Comparison of ENCODE assay signal across 20 cellular contexts in the genomic region with DNA sequence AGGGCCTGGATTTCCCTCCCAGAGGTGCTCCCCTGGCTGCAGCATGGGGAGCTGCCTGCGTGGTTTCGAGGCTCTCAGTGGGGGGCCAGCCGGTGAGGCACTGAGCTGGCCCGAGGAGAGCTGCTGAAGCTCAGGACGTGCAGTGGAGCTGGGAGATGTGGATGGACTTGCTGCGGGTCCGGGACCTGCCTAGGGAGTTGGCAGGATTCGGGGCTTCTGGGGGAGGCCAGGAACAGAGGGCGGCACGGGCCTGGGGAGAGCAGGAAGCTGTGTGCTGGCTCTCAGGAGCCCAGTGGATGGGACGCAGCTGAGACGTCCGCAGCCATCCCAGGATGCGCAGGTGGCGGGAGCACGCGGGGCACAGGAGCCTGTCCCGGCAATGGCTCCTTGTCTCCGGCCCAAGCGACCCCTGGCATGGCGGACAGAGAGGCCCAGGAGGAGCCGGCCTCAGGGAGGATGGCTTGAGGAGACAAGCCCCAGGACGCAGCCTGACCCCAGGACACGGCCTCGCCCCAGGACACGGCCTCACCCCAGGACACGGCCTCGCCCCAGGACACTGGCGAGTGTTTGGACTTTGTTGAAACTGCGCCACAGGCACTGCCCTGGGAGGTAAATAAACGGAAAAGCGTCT.
DNase-seq lines count a peak whose midpoint lies in the region; ATAC-seq and TF ChIP-seq lines count a peak whose summit lies in the region.
"Had no signal": no experiment of that assay in that cellular context is flagged by ENCODE, and none has a peak within 500 bp of the region (broad histone marks: within the 10 kb centered on the region; RNA-seq: fewer than 3 reads in every experiment).

No MANE protein-coding gene starts in this region.

- intact Hi-C loops in sigmoid colon (cut with DNase I), result no loop called here

- H3K9me3 Mint-ChIP-seq in activated T-cell treated with anti-CD3 and anti-CD28 coated beads, Interleukin-2, amount 50 U/mL, for 4 hours, result no peaks in the 10 kb centered on the region
- H3K9me3 Mint-ChIP-seq in activated T-cell treated with anti-CD3 and anti-CD28 coated beads, Interleukin-2, amount 50 U/mL, for 72 hours, result no peaks in the 10 kb centered on the region
- H3K9me3 Mint-ChIP-seq in chondrocyte (ENCODE audit: low read depth), result no peaks in the 10 kb centered on the region
- H3K9me3 Mint-ChIP-seq: activated naive CD4-positive, alpha-beta T cell treated with anti-CD3 and anti-CD28 coated beads, Interleukin-2, amount 50 U/mL, for 24 hours; IgD-negative memory B cell; naive B cell; WTC11 had no signal

- H3K4me3 ChIP-seq in HEK293 (ENCODE audit: low read depth, low read length) (no peak overlapping the region), sigmoid colon (no peak overlapping the region)
- H3K4me3 ChIP-seq: heart right ventricle had no signal

- peak; percentile 2 for DNase-seq in activated T-cell treated with anti-CD3 and anti-CD28 coated beads, Interleukin-2, amount 50 U/mL, for 4 hours
- no peak for DNase-seq in activated T-cell treated with anti-CD3 and anti-CD28 coated beads, Interleukin-2, amount 50 U/mL, for 72 hours
- DNase-seq in chondrocyte (ENCODE audit: low spot score), result peak; percentile 90
- peak; percentile 58 for DNase-seq in sigmoid colon
- no peak for DNase-seq in NCI-H82 treated with DMSO at 0.1 percent for 48 hours (lab: John Stamatoyannopoulos, UW; ENCODE audit: unreplicated experiment)
- no peak for DNase-seq in GF-D8 (lab: John Stamatoyannopoulos, UW)
- DNase-seq: cerebellar nuclear complex, COR-L47, erythroblast, naive B cell, NCI-H1092 treated with DMSO at 0.1 percent for 48 hours, NCI-H226, retina had no signal

- TF ChIP-seq EP300 in sigmoid colon (IDR thresholded peaks at IDR 0.05), result no peak

- no peak overlapping the region for H3K27ac ChIP-seq in HEK293 (ENCODE audit: extremely low read depth, low read depth, low read length)
- no peak overlapping the region for H3K27ac ChIP-seq in sigmoid colon
- H3K27ac ChIP-seq: heart right ventricle had no signal

- POLR2A ChIA-PET in HEK293 (lab: Yijun Ruan, JAX), result no interaction called here

- H3K4me3 Mint-ChIP-seq in activated T-cell treated with anti-CD3 and anti-CD28 coated beads, Interleukin-2, amount 50 U/mL, for 4 hours, result no peak overlapping the region
- no peak overlapping the region for H3K4me3 Mint-ChIP-seq in activated T-cell treated with anti-CD3 and anti-CD28 coated beads, Interleukin-2, amount 50 U/mL, for 72 hours
- no peak overlapping the region for H3K4me3 Mint-ChIP-seq in chondrocyte (ENCODE audit: unreplicated experiment)
- H3K4me3 Mint-ChIP-seq: activated naive CD4-positive, alpha-beta T cell treated with anti-CD3 and anti-CD28 coated beads, Interleukin-2, amount 50 U/mL, for 24 hours; WTC11 had no signal

- no peaks in the 10 kb centered on the region for H3K27me3 Mint-ChIP-seq in activated T-cell treated with anti-CD3 and anti-CD28 coated beads, Interleukin-2, amount 50 U/mL, for 4 hours (ENCODE audit: low read depth)
- H3K27me3 Mint-ChIP-seq in activated T-cell treated with anti-CD3 and anti-CD28 coated beads, Interleukin-2, amount 50 U/mL, for 72 hours (ENCODE audit: low read depth), result no peaks in the 10 kb centered on the region
- peaks cover 5% of the 10 kb centered on the region for H3K27me3 Mint-ChIP-seq in chondrocyte (ENCODE audit: low read depth)
- H3K27me3 Mint-ChIP-seq: activated naive CD4-positive, alpha-beta T cell treated with anti-CD3 and anti-CD28 coated beads, Interleukin-2, amount 50 U/mL, for 24 hours; naive B cell had no signal

- H3K4me1 Mint-ChIP-seq in activated T-cell treated with anti-CD3 and anti-CD28 coated beads, Interleukin-2, amount 50 U/mL, for 4 hours (ENCODE audit: low read depth), result peaks cover 40% of the 10 kb centered on the region
- peaks cover 37% of the 10 kb centered on the region for H3K4me1 Mint-ChIP-seq in activated T-cell treated with anti-CD3 and anti-CD28 coated beads, Interleukin-2, amount 50 U/mL, for 72 hours (ENCODE audit: low read depth)
- H3K4me1 Mint-ChIP-seq in chondrocyte (ENCODE audit: low read depth), result peaks cover 21% of the 10 kb centered on the region

- CTCF ChIA-PET in HEK293 (lab: Yijun Ruan, JAX), result no interaction called here

- TF ChIP-seq CTCF in HEK293 (tag by site-specific recombination; IDR thresholded peaks at IDR 0.05), result no peak
- no peak for TF ChIP-seq CTCF in chondrocyte (IDR thresholded peaks at IDR 0.05)
- no peak for TF ChIP-seq CTCF in sigmoid colon (IDR thresholded peaks at IDR 0.05)

- peaks cover 13% of the 10 kb centered on the region for H3K36me3 Mint-ChIP-seq in activated T-cell treated with anti-CD3 and anti-CD28 coated beads, Interleukin-2, amount 50 U/mL, for 4 hours (ENCODE audit: insufficient read depth)
- H3K36me3 Mint-ChIP-seq in activated T-cell treated with anti-CD3 and anti-CD28 coated beads, Interleukin-2, amount 50 U/mL, for 72 hours (ENCODE audit: insufficient read depth in 2 of 2), result peaks cover 4 to 19% of the 10 kb centered on the region in 2 donors
- H3K36me3 Mint-ChIP-seq in chondrocyte (ENCODE audit: low read depth), result no peaks in the 10 kb centered on the region
- H3K36me3 Mint-ChIP-seq: IgD-negative memory B cell, WTC11 had no signal

- ATAC-seq in activated T-cell treated with anti-CD3 and anti-CD28 coated beads, Interleukin-2, amount 50 U/mL, for 4 hours, result no peak
- no peak for ATAC-seq in activated T-cell treated with anti-CD3 and anti-CD28 coated beads, Interleukin-2, amount 50 U/mL, for 72 hours (replicated peaks in 1 of 2)
- no peak for ATAC-seq in GM21381 (IDR thresholded peaks at IDR 0.05; ENCODE audit: unreplicated experiment)
- ATAC-seq: heart right ventricle, left colon, WTC11 had no signal

- no peaks in the 10 kb centered on the region for H3K27me3 ChIP-seq in sigmoid colon
- H3K27me3 ChIP-seq: heart right ventricle had no signal

- no peaks in the 10 kb centered on the region for H3K4me1 ChIP-seq in HEK293 (ENCODE audit: control insufficient read depth, insufficient read depth, low read length)
- peaks cover 0 to 25% (median 19%) of the 10 kb centered on the region in 4 donors for H3K4me1 ChIP-seq in sigmoid colon

- 69 to 84% methylated on average over 32 of the region's 32 CpGs for WGBS in sigmoid colon, 2 donors

- no peaks in the 10 kb centered on the region for H3K9me3 ChIP-seq in HEK293 (ENCODE audit: control insufficient read depth, insufficient read depth, low read depth, low read length)
- no peaks in the 10 kb centered on the region for H3K9me3 ChIP-seq in sigmoid colon
- H3K9me3 ChIP-seq: heart right ventricle had no signal

- no peak overlapping the region for H3K27ac Mint-ChIP-seq in activated T-cell treated with anti-CD3 and anti-CD28 coated beads, Interleukin-2, amount 50 U/mL, for 72 hours
- no peak overlapping the region for H3K27ac Mint-ChIP-seq in chondrocyte (ENCODE audit: unreplicated experiment)
- H3K27ac Mint-ChIP-seq: activated naive CD4-positive, alpha-beta T cell treated with anti-CD3 and anti-CD28 coated beads, Interleukin-2, amount 50 U/mL, for 24 hours; naive B cell; WTC11 had no signal

- no peaks in the 10 kb centered on the region for H3K36me3 ChIP-seq in HEK293 (ENCODE audit: control insufficient read depth in 2 of 2, insufficient read depth in 1 of 2, low read length in 2 of 2)
- peaks cover 0 to 19% (median 6%) of the 10 kb centered on the region in 4 donors for H3K36me3 ChIP-seq in sigmoid colon

- no peak for TF ChIP-seq POLR2A in sigmoid colon (IDR thresholded peaks at IDR 0.05)

TF ChIP-seq in HEK293, 187 proteins besides CTCF, POLR2A, EP300 and RAD21:
- TF ChIP-seq ZIC2 (tag by site-specific recombination; IDR thresholded peaks at IDR 0.05), result 0 out of 2 replicates have a peak, but pooled peaks have one; percentile 20
- TF ChIP-seq OVOL3 (tag by site-specific recombination; IDR thresholded peaks at IDR 0.05), result no peak

Comparison
In these comparisons a context has a peak if more than half of its experiments do, and no peak if none do; other contexts are left out.
1. DNase-seq: peak in activated T-cell treated with anti-CD3 and anti-CD28 coated beads, Interleukin-2, amount 50 U/mL, for 4 hours (single experiment), chondrocyte (single experiment) and sigmoid colon (single experiment); none in activated T-cell treated with anti-CD3 and anti-CD28 coated beads, Interleukin-2, amount 50 U/mL, for 72 hours (0 of 2), NCI-H82 treated with DMSO at 0.1 percent for 48 hours (single experiment) and GF-D8 (single experiment).